1 cellular context compared by ENCODE assay signal in the genomic region with DNA sequence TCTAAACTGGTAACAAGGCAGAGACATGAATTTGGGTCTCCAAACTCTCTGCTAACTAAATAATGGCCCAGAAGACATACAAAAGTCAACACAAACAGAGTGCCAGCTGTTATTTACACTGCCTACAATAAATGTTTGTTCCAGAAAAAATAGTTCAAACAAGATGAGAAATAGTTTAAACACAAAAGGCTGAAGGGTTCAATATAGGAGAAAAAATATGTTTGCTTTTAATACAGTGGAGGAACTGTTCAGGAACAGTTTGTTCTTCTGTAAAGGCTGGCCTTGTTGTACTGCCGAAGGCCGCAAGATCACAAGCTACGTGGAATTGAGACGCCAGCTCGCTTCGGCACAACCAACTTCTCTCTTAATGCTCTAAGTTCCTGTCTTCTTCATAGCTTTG.
TF ChIP-seq lines count a peak whose summit lies in the region.

No MANE protein-coding gene starts in this region.

TF ChIP-seq in HepG2, 621 proteins besides CTCF, POLR2A, EP300 and RAD21 (continued from another document and continues in another):
- no peak; the same call in 1 of the 2 replicates for TF ChIP-seq GMEB1 (CRISPR knock-in tag; IDR thresholded peaks at IDR 0.05; ENCODE audit: borderline replicate concordance)
- TF ChIP-seq, protein P1, sequence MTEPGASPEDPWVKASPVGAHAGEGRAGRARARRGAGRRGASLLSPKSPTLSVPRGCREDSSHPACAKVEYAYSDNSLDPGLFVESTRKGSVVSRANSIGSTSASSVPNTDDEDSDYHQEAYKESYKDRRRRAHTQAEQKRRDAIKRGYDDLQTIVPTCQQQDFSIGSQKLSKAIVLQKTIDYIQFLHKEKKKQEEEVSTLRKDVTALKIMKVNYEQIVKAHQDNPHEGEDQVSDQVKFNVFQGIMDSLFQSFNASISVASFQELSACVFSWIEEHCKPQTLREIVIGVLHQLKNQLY (CRISPR knock-in tag; IDR thresholded peaks at IDR 0.05): peak; percentile 68; the same call in 1 of the 2 replicates
- no peak for TF ChIP-seq MAF1 (CRISPR knock-in tag; IDR thresholded peaks at IDR 0.05; ENCODE audit: borderline replicate concordance)
- TF ChIP-seq ZNF816 (CRISPR knock-in tag; IDR thresholded peaks at IDR 0.05; ENCODE audit: borderline replicate concordance): peak; percentile 67; the same call in 1 of the 2 replicates
- 0 out of 2 replicates have a peak, but pooled peaks have one; percentile 22 for TF ChIP-seq ZNF792 (CRISPR knock-in tag; IDR thresholded peaks at IDR 0.05)
- TF ChIP-seq, protein P2, sequence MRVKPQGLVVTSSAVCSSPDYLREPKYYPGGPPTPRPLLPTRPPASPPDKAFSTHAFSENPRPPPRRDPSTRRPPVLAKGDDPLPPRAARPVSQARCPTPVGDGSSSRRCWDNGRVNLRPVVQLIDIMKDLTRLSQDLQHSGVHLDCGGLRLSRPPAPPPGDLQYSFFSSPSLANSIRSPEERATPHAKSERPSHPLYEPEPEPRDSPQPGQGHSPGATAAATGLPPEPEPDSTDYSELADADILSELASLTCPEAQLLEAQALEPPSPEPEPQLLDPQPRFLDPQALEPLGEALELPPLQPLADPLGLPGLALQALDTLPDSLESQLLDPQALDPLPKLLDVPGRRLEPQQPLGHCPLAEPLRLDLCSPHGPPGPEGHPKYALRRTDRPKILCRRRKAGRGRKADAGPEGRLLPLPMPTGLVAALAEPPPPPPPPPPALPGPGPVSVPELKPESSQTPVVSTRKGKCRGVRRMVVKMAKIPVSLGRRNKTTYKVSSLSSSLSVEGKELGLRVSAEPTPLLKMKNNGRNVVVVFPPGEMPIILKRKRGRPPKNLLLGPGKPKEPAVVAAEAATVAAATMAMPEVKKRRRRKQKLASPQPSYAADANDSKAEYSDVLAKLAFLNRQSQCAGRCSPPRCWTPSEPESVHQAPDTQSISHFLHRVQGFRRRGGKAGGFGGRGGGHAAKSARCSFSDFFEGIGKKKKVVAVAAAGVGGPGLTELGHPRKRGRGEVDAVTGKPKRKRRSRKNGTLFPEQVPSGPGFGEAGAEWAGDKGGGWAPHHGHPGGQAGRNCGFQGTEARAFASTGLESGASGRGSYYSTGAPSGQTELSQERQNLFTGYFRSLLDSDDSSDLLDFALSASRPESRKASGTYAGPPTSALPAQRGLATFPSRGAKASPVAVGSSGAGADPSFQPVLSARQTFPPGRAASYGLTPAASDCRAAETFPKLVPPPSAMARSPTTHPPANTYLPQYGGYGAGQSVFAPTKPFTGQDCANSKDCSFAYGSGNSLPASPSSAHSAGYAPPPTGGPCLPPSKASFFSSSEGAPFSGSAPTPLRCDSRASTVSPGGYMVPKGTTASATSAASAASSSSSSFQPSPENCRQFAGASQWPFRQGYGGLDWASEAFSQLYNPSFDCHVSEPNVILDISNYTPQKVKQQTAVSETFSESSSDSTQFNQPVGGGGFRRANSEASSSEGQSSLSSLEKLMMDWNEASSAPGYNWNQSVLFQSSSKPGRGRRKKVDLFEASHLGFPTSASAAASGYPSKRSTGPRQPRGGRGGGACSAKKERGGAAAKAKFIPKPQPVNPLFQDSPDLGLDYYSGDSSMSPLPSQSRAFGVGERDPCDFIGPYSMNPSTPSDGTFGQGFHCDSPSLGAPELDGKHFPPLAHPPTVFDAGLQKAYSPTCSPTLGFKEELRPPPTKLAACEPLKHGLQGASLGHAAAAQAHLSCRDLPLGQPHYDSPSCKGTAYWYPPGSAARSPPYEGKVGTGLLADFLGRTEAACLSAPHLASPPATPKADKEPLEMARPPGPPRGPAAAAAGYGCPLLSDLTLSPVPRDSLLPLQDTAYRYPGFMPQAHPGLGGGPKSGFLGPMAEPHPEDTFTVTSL (CRISPR knock-in tag; IDR thresholded peaks at IDR 0.05; ENCODE audit: borderline replicate concordance): peak; percentile 94
- TF ChIP-seq NFIC (IDR thresholded peaks at IDR 0.05; ENCODE audit: low read length): peak; percentile 98
- TF ChIP-seq ZNF563 (CRISPR knock-in tag; IDR thresholded peaks at IDR 0.05): no peak
- peak; percentile 90; the same call in 1 of the 2 replicates for TF ChIP-seq FOXP1 (IDR thresholded peaks at IDR 0.05)
- peak; percentile 98 for TF ChIP-seq FOXP1 (CRISPR knock-in tag; IDR thresholded peaks at IDR 0.05)
- TF ChIP-seq TRIM24 (CRISPR knock-in tag; IDR thresholded peaks at IDR 0.05): no peak
- no peak for TF ChIP-seq SMAD1 (CRISPR knock-in tag; IDR thresholded peaks at IDR 0.05; ENCODE audit: borderline replicate concordance, low read depth)
- no peak for TF ChIP-seq ZNF263 (CRISPR knock-in tag; IDR thresholded peaks at IDR 0.05)
- peak; percentile 68; the same call in 1 of the 2 replicates for TF ChIP-seq FOXO1 (CRISPR knock-in tag; IDR thresholded peaks at IDR 0.05)
- no peak for TF ChIP-seq ZBTB20 (CRISPR knock-in tag; IDR thresholded peaks at IDR 0.05; ENCODE audit: borderline replicate concordance, low read depth)
- no peak for TF ChIP-seq CBX5 (CRISPR knock-in tag; IDR thresholded peaks at IDR 0.05; ENCODE audit: borderline replicate concordance)
- TF ChIP-seq ATF1 (CRISPR knock-in tag; IDR thresholded peaks at IDR 0.05): peak; percentile 65; the same call in 1 of the 2 replicates
- no peak for TF ChIP-seq PBX2 (CRISPR knock-in tag; IDR thresholded peaks at IDR 0.05)
- TF ChIP-seq NR2F2 (IDR thresholded peaks at IDR 0.05; ENCODE audit: borderline replicate concordance, low read depth): peak; percentile 96
- TF ChIP-seq, protein P3, sequence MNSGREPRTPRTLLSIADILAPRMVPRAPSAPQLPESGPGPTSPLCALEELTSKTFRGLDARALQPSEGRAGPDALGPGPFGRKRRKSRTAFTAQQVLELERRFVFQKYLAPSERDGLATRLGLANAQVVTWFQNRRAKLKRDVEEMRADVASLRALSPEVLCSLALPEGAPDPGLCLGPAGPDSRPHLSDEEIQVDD (CRISPR knock-in tag; IDR thresholded peaks at IDR 0.05; ENCODE audit: borderline replicate concordance): no peak
- peak; percentile 79 for TF ChIP-seq SKIL (CRISPR knock-in tag; IDR thresholded peaks at IDR 0.05; ENCODE audit: borderline replicate concordance)
- TF ChIP-seq TEAD2 (CRISPR knock-in tag; IDR thresholded peaks at IDR 0.05): no peak
- TF ChIP-seq, protein P4, sequence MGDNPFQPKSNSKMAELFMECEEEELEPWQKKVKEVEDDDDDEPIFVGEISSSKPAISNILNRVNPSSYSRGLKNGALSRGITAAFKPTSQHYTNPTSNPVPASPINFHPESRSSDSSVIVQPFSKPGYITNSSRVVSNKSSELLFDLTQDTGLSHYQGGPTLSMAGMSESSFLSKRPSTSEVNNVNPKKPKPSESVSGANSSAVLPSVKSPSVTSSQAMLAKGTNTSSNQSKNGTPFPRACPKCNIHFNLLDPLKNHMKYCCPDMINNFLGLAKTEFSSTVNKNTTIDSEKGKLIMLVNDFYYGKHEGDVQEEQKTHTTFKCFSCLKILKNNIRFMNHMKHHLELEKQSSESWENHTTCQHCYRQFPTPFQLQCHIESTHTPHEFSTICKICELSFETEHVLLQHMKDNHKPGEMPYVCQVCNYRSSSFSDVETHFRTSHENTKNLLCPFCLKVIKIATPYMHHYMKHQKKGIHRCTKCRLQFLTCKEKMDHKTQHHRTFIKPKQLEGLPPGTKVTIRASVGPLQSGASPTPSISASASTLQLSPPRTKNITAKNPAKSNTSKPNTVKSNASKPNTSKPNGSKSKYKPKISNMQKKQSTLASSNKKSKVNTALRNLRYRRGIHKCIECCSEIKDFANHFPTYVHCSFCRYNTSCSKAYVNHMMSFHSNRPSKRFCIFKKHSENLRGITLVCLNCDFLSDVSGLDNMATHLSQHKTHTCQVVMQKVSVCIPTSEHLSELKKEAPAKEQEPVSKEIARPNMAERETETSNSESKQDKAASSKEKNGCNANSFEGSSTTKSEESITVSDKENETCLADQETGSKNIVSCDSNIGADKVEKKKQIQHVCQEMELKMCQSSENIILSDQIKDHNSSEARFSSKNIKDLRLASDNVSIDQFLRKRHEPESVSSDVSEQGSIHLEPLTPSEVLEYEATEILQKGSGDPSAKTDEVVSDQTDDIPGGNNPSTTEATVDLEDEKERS (CRISPR knock-in tag; IDR thresholded peaks at IDR 0.05): peak; percentile 61; the same call in 1 of the 2 replicates
- peak; percentile 99 for TF ChIP-seq ZNF503 (CRISPR knock-in tag; IDR thresholded peaks at IDR 0.05)
- peak; percentile 46; the same call in 1 of the 2 replicates for TF ChIP-seq ZNF652 (CRISPR knock-in tag; IDR thresholded peaks at IDR 0.05; ENCODE audit: borderline replicate concordance, low read depth)
- peak; percentile 57; the same call in 1 of the 2 replicates for TF ChIP-seq KLF11 (CRISPR knock-in tag; IDR thresholded peaks at IDR 0.05)
- TF ChIP-seq MAX (IDR thresholded peaks at IDR 0.05): 0 out of 2 replicates have a peak, but pooled peaks have one; percentile 15
- peak; percentile 98; the same call in 1 of the 2 replicates for TF ChIP-seq FOXJ3 (CRISPR knock-in tag; IDR thresholded peaks at IDR 0.05; ENCODE audit: borderline replicate concordance)
- TF ChIP-seq, protein P5, sequence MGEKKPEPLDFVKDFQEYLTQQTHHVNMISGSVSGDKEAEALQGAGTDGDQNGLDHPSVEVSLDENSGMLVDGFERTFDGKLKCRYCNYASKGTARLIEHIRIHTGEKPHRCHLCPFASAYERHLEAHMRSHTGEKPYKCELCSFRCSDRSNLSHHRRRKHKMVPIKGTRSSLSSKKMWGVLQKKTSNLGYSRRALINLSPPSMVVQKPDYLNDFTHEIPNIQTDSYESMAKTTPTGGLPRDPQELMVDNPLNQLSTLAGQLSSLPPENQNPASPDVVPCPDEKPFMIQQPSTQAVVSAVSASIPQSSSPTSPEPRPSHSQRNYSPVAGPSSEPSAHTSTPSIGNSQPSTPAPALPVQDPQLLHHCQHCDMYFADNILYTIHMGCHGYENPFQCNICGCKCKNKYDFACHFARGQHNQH (CRISPR knock-in tag; IDR thresholded peaks at IDR 0.05): peak; percentile 66; the same call in 1 of the 2 replicates
- TF ChIP-seq FUBP1 (CRISPR knock-in tag; IDR thresholded peaks at IDR 0.05; ENCODE audit: borderline replicate concordance): no peak
- no peak for TF ChIP-seq ZNF337 (CRISPR knock-in tag; IDR thresholded peaks at IDR 0.05; ENCODE audit: borderline replicate concordance, low read depth)
- TF ChIP-seq FOXK2 (IDR thresholded peaks at IDR 0.05): peak; percentile 63; the same call in 1 of the 2 replicates
- peak; percentile 84 for TF ChIP-seq RNF2 (conservative IDR thresholded peaks at IDR 0.05; ENCODE audit: low read depth)
- no peak for TF ChIP-seq MEIS1 (CRISPR knock-in tag; IDR thresholded peaks at IDR 0.05; ENCODE audit: borderline replicate concordance)
- TF ChIP-seq ZNF24 (IDR thresholded peaks at IDR 0.05): peak; percentile 35; the same call in 1 of the 2 replicates
